ENCODE assay signal across 12 cellular contexts in the genomic region with DNA sequence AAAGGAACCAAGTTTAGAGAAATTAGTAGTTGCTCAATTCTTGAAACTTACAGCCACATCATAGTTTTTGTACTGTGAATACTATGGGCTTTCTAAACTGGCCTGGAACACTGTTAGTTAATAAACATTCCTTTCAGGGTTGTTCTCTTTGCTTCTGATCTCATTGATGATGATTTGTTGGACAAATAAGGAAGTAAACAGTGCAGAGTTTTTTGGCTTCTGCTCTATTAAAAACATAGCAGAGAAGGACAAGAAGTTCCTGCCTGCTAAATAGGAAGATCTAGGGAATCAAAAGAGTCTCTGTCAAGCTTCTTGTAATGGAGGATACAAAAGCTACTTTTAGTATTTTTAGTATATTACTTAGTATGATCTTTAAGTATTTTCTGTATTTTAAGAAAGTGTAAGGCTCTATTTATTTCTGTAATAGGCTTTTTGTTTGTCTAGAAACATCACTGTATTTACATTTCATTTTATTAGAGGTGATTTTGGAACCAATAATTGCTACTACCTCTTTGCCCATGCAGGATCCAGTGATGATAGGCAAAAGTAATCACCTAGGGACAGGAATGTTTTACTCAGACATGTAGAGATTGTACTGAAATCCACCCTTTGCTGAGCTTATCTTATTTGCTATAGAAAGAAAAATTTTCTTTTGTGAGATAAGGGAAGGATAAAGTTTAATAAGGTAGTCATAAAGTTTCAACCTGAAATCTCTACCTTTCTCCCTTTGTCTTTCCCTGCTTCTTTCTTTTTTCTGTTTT.
A peak's percentile ranks its signal among the peaks of the same experiment; 100 is the strongest.
DNase-seq lines count a peak whose midpoint lies in the region; ATAC-seq and TF ChIP-seq lines count a peak whose summit lies in the region.
"Had no signal": no experiment of that assay in that cellular context is flagged by ENCODE, and none has a peak within 500 bp of the region (broad histone marks: within the 10 kb centered on the region; RNA-seq: fewer than 3 reads in every experiment).

No MANE protein-coding gene starts in this region.

- TF ChIP-seq POLR2A in right lobe of liver (IDR thresholded peaks at IDR 0.05) (no peak), upper lobe of left lung (IDR thresholded peaks at IDR 0.05) (no peak)

- H3K4me1 ChIP-seq in right lobe of liver (peaks cover 0 to 27% (median 3%) of the 10 kb centered on the region in 4 donors), upper lobe of left lung (peaks cover 4 to 14% (median 9%) of the 10 kb centered on the region in 4 donors)

- peak overlapping the region in 4 of 59 donors; percentile 2 to 10 (median 4) for H3K4me3 ChIP-seq in dorsolateral prefrontal cortex
- H3K4me3 ChIP-seq in right lobe of liver = no peak overlapping the region
- no peak overlapping the region for H3K4me3 ChIP-seq in upper lobe of left lung

- no peaks in the 10 kb centered on the region for H3K9me3 ChIP-seq in right lobe of liver
- H3K9me3 ChIP-seq in upper lobe of left lung = peaks cover 0 to 9% (median 2%) of the 10 kb centered on the region in 4 donors

- intact Hi-C loops in dorsolateral prefrontal cortex (cut with DNase I) = no loop called here
- intact Hi-C loops in right lobe of liver (cut with DNase I) = no loop called here

- H3K36me3 ChIP-seq in right lobe of liver (no peaks in the 10 kb centered on the region), upper lobe of left lung (peaks cover 0 to 17% (median 3%) of the 10 kb centered on the region in 4 donors)

- H3K27me3 ChIP-seq in dorsolateral prefrontal cortex = no peaks in the 10 kb centered on the region
- no peaks in the 10 kb centered on the region for H3K27me3 ChIP-seq in right lobe of liver
- H3K27me3 ChIP-seq in upper lobe of left lung = no peaks in the 10 kb centered on the region

- TF ChIP-seq CTCF in dorsolateral prefrontal cortex (IDR thresholded peaks at IDR 0.05 in 54 of 56, conservative IDR thresholded peaks at IDR 0.05 in 2 of 56; ENCODE audit: low read depth in 1 of 56, partially characterized antibody in 56 of 56) (no peak), right lobe of liver (IDR thresholded peaks at IDR 0.05) (no peak), upper lobe of left lung (IDR thresholded peaks at IDR 0.05) (no peak)

- peak in 2 of 4 donors; percentile 32 to 36 for TF ChIP-seq EP300 in upper lobe of left lung (IDR thresholded peaks at IDR 0.05)

- ATAC-seq in right lobe of liver = peak; percentile 94 to 96 (median 95)
- ATAC-seq in upper lobe of left lung (ENCODE audit: low FRiP score in 2 of 2) = peak in 1 of 2 donors; percentile 78
- ATAC-seq in GM18517 (IDR thresholded peaks at IDR 0.05; ENCODE audit: unreplicated experiment) = no peak
- no peak for ATAC-seq in HG03565 (IDR thresholded peaks at IDR 0.05; ENCODE audit: unreplicated experiment)

- H3K27ac ChIP-seq in dorsolateral prefrontal cortex = peak overlapping the region in 57 of 59 donors; percentile 3 to 86 (median 63)
- H3K27ac ChIP-seq in right lobe of liver = peak overlapping the region in 2 of 3 donors; percentile 80
- peak overlapping the region; percentile 7 to 59 (median 32) for H3K27ac ChIP-seq in upper lobe of left lung

- peak; percentile 9 for DNase-seq in SIG-M5 treated with dmso at 0.1 percent for 504 hours (lab: John Stamatoyannopoulos, UW; ENCODE audit: unreplicated experiment)
- no peak for DNase-seq in SIG-M5 (lab: John Stamatoyannopoulos, UW)
- DNase-seq in dorsolateral prefrontal cortex = no peak
- no peak for DNase-seq in right lobe of liver
- DNase-seq in upper lobe of left lung = no peak
- DNase-seq in NCI-H524 (lab: John Stamatoyannopoulos, UW) = no peak
- DNase-seq: activated CD4-positive, CD25-positive, alpha-beta regulatory T cell; activated effector memory CD4-positive, alpha-beta T cell treated with anti-CD3 and anti-CD28 coated beads, Interleukin-2, amount 50 U/mL, for 16 hours; NCI-H2107; retina had no signal

Comparison
In these comparisons a context has a peak if more than half of its experiments do, and no peak if none do; other contexts are left out.
1. ATAC-seq: peak in right lobe of liver (4 of 4); none in GM18517 (single experiment) and HG03565 (single experiment).
2. Peak in every context shown above with its lines, with median percentiles within 50 percentile points of each other: H3K27ac ChIP-seq.